In genomic region chr1:170068923-170069322, GRCh38 we compare ENCODE assay signal across 15 cellular contexts. TPM values are rescaled to one million over a fixed set of nuclear protein-coding genes. Genes with fewer than 3 reads are reported as not detected.
DNase-seq lines count a peak whose midpoint lies in the region; ATAC-seq and TF ChIP-seq lines count a peak whose summit lies in the region.
"Had no signal": no experiment of that assay in that cellular context is flagged by ENCODE, and none has a peak within 500 bp of the region (broad histone marks: within the 10 kb centered on the region; RNA-seq: fewer than 3 reads in every experiment).

No MANE protein-coding gene starts in this region.

- peak overlapping the region; percentile 77 for H3K27ac Mint-ChIP-seq in activated naive CD4-positive, alpha-beta T cell treated with anti-CD3 and anti-CD28 coated beads, Interleukin-2, amount 50 U/mL, for 24 hours
- H3K27ac Mint-ChIP-seq: progenitor cell of endocrine pancreas, WTC11 had no signal

- H3K27me3 ChIP-seq in vagina = no peaks in the 10 kb centered on the region
- H3K27me3 ChIP-seq: cardiac muscle cell had no signal

- no peaks in the 10 kb centered on the region for H3K27me3 Mint-ChIP-seq in activated naive CD4-positive, alpha-beta T cell treated with anti-CD3 and anti-CD28 coated beads, Interleukin-2, amount 50 U/mL, for 24 hours
- H3K27me3 Mint-ChIP-seq: progenitor cell of endocrine pancreas had no signal

- peak overlapping the region; percentile 28 for H3K27ac ChIP-seq in vagina
- H3K27ac ChIP-seq: SK-N-MC had no signal

- peaks cover 70% of the 10 kb centered on the region for H3K4me1 Mint-ChIP-seq in activated naive CD4-positive, alpha-beta T cell treated with anti-CD3 and anti-CD28 coated beads, Interleukin-2, amount 50 U/mL, for 24 hours
- H3K4me1 Mint-ChIP-seq: WTC11 had no signal

- TF ChIP-seq POLR2A in vagina (IDR thresholded peaks at IDR 0.05) = no peak

- H3K36me3 Mint-ChIP-seq in activated naive CD4-positive, alpha-beta T cell treated with anti-CD3 and anti-CD28 coated beads, Interleukin-2, amount 50 U/mL, for 24 hours = peaks cover 4% of the 10 kb centered on the region
- H3K36me3 Mint-ChIP-seq: WTC11 had no signal

- no peak for DNase-seq in activated naive CD4-positive, alpha-beta T cell (lab: John Stamatoyannopoulos, UW)
- DNase-seq in OCI-M1 (lab: John Stamatoyannopoulos, UW) (peak; percentile 60), dedifferentiated amniotic fluid mesenchymal stem cell (ENCODE audit: extremely low spot score) (peak; percentile 18), vagina (ENCODE audit: extremely low spot score in 2 of 2) (no peak), NCI-H187 (lab: John Stamatoyannopoulos, UW) (no peak), islet precursor cell (no peak)
- DNase-seq: activated effector memory CD4-positive, alpha-beta T cell treated with Interleukin-2 at 50 U/mL for 16 hours; NCI-H1048; NCI-H2227 treated with DMSO at 0.1 percent for 48 hours had no signal

- H3K9me3 ChIP-seq in vagina = no peaks in the 10 kb centered on the region

- no peaks in the 10 kb centered on the region for H3K9me3 Mint-ChIP-seq in activated naive CD4-positive, alpha-beta T cell treated with anti-CD3 and anti-CD28 coated beads, Interleukin-2, amount 50 U/mL, for 24 hours
- H3K9me3 Mint-ChIP-seq: WTC11 had no signal

- H3K36me3 ChIP-seq in vagina = no peaks in the 10 kb centered on the region
- H3K36me3 ChIP-seq: cardiac muscle cell had no signal

- TF ChIP-seq CTCF in vagina (IDR thresholded peaks at IDR 0.05) = no peak

- H3K4me1 ChIP-seq in vagina = peaks cover 45% of the 10 kb centered on the region

- no peak overlapping the region for H3K4me3 ChIP-seq in vagina
- H3K4me3 ChIP-seq: cardiac muscle cell, SK-N-MC had no signal

- peak overlapping the region; percentile 53 for H3K4me3 Mint-ChIP-seq in activated naive CD4-positive, alpha-beta T cell treated with anti-CD3 and anti-CD28 coated beads, Interleukin-2, amount 50 U/mL, for 24 hours
- H3K4me3 Mint-ChIP-seq: WTC11 had no signal

- intact Hi-C loops in vagina (cut with DNase I) = no loop called here

- no peak for ATAC-seq in GM21529 (IDR thresholded peaks at IDR 0.05; ENCODE audit: unreplicated experiment)
- ATAC-seq: WTC11 had no signal

RNA-seq across cellular contexts. Expression of gene KIFAP3, which starts 5.6 kb away (rescaled TPM):
- 30.0 TPM for total RNA-seq in vagina

Comparison
In these comparisons a context has a peak if more than half of its experiments do, and no peak if none do; other contexts are left out.
1. DNase-seq: peak in OCI-M1 (single experiment) and dedifferentiated amniotic fluid mesenchymal stem cell (single experiment); none in activated naive CD4-positive, alpha-beta T cell (0 of 4), vagina (0 of 2), NCI-H187 (0 of 2) and islet precursor cell (single experiment).